In the genomic region with DNA sequence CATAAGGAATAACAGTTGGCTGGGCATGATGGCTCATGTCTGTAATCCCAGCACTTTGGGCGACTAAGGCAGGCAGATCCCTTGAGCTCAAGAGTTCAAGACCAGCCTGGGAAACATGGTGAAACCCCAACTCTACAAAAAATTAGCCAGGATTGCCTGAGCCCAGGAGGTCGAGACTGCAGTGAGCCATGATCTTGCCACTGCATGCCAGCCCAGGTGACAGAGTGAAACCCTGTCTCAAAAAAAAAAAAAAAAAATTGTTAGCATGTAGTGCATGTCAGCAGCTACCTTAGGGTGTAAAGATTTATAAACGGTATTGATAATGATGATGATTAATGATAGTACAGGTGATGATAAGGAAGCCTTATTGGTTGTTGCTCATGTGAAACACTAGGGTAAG, we compare ENCODE assay signal across 1 cellular context.
TF ChIP-seq lines count a peak whose summit lies in the region.

No MANE protein-coding gene starts in this region.

TF ChIP-seq in H1, 55 proteins besides CTCF, POLR2A, EP300 and RAD21 (continued from another document):
- TF ChIP-seq, protein P1, sequence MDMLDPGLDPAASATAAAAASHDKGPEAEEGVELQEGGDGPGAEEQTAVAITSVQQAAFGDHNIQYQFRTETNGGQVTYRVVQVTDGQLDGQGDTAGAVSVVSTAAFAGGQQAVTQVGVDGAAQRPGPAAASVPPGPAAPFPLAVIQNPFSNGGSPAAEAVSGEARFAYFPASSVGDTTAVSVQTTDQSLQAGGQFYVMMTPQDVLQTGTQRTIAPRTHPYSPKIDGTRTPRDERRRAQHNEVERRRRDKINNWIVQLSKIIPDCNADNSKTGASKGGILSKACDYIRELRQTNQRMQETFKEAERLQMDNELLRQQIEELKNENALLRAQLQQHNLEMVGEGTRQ (IDR thresholded peaks at IDR 0.05; ENCODE audit: low read length), result no peak
- no peak for TF ChIP-seq SRF (IDR thresholded peaks at IDR 0.05; ENCODE audit: low read depth, low read length)
- no peak for TF ChIP-seq CHD1 (IDR thresholded peaks at IDR 0.05; ENCODE audit: low read depth, low read length)
- TF ChIP-seq, protein P2, sequence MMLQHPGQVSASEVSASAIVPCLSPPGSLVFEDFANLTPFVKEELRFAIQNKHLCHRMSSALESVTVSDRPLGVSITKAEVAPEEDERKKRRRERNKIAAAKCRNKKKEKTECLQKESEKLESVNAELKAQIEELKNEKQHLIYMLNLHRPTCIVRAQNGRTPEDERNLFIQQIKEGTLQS (IDR thresholded peaks at IDR 0.05; ENCODE audit: insufficient read depth, low read depth, low read length), result no peak
- no peak for TF ChIP-seq JUND (IDR thresholded peaks at IDR 0.05; ENCODE audit: low read length)
- TF ChIP-seq KDM1A (IDR thresholded peaks at IDR 0.05; ENCODE audit: borderline replicate concordance, low read length), result no peak
- no peak for TF ChIP-seq KDM5A (IDR thresholded peaks at IDR 0.05; ENCODE audit: low read length)
- TF ChIP-seq CREB1 (IDR thresholded peaks at IDR 0.05), result no peak
